In the genomic region with DNA sequence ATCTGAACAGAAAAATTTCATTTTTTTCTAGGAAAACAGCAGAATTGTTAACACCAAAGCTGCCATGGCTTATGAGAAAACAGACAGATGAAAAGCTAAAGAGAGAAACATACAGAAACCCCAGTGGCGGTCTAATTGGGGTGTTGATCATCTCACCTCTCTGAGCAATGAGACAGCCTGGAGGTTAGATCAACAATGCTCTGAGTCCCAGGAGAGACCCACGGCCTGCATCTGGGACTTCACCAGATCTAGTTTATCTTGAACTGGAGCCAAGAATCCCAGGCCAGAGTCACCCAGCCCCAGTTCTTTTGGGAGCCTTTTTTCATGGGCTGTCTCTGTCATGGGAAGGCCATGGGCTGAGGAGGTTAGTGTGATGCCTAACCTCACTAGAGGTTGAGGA, we compare ENCODE assay signal across 24 cellular contexts. TPM values are rescaled to one million over a fixed set of nuclear protein-coding genes. Genes with fewer than 3 reads are reported as not detected.
"Had no signal": no experiment of that assay in that cellular context is flagged by ENCODE, and none has a peak within 500 bp of the region (broad histone marks: within the 10 kb centered on the region; RNA-seq: fewer than 3 reads in every experiment).

No MANE protein-coding gene starts in this region.

- FAIRE-seq: bronchial epithelial cell, keratinocyte had no signal

- H3K36me3 Mint-ChIP-seq: activated naive CD8-positive, alpha-beta T cell treated with anti-CD3 and anti-CD28 coated beads, Interleukin-2, amount 10 ng/mL, durations not matched to agents 7 days and 5 days; natural killer cell treated with Interleukin-12 subunit alpha and Interleukin-12 subunit beta and Interleukin-15 and Interleukin-18, amount 100 ng/mL, for 72 hours had no signal

- H3K4me1 Mint-ChIP-seq: activated B cell treated with CpG ODN at 0.5 μM for 24 hours; activated CD4-positive, alpha-beta T cell treated with anti-CD3 and anti-CD28 coated beads, Interleukin-2, amount 10 ng/mL, durations not matched to agents 24 days and 14 days; activated naive CD8-positive, alpha-beta T cell treated with anti-CD3 and anti-CD28 coated beads, Interleukin-2, amount 10 ng/mL, durations not matched to agents 7 days and 5 days; endodermal cell had no signal

- H3K9me3 Mint-ChIP-seq: activated B cell treated with CpG ODN at 0.5 μM for 24 hours; activated CD4-positive, alpha-beta T cell treated with anti-CD3 and anti-CD28 coated beads, Interleukin-2, amount 10 ng/mL, durations not matched to agents 24 days and 14 days; natural killer cell treated with Interleukin-12 subunit alpha and Interleukin-12 subunit beta and Interleukin-15 and Interleukin-18, amount 100 ng/mL, for 72 hours had no signal

- DNase-seq: activated B cell treated with CpG ODN at 0.5 μM for 24 hours; activated CD4-positive, alpha-beta T cell treated with anti-CD3 and anti-CD28 coated beads, Interleukin-2, amount 10 ng/mL, durations not matched to agents 24 days and 14 days; activated CD8-positive, alpha-beta memory T cell treated with anti-CD3 and anti-CD28 coated beads, Interleukin-2, amount 50 U/mL, for 48 hours; activated gamma-delta T cell treated with Interleukin-2 at 50 U/mL for 16 hours; activated naive CD8-positive, alpha-beta T cell treated with anti-CD3 and anti-CD28 coated beads, Interleukin-2, amount 10 ng/mL, durations not matched to agents 7 days and 5 days; dorsolateral prefrontal cortex; endodermal cell; hippocampal formation; left ventricle myocardium superior; mesendoderm; nucleus accumbens; stimulated activated CD4-positive, alpha-beta T cell treated with anti-CD3 and anti-CD28 coated beads, Interleukin-4, amount 100 ng/mL, for 4 hours; stimulated activated CD8-positive, alpha-beta memory T cell treated with anti-CD3 and anti-CD28 coated beads, Interleukin-4, amount 100 ng/mL, for 48 hours; stimulated activated naive CD4-positive, alpha-beta T cell treated with Interleukin-2 at 50 U/mL for 16 hours; substantia nigra; T-helper 17 cell had no signal

- H3K4me3 Mint-ChIP-seq: activated B cell treated with CpG ODN at 0.5 μM for 24 hours; activated CD4-positive, alpha-beta T cell treated with anti-CD3 and anti-CD28 coated beads, Interleukin-2, amount 10 ng/mL, durations not matched to agents 24 days and 14 days; activated naive CD8-positive, alpha-beta T cell treated with anti-CD3 and anti-CD28 coated beads, Interleukin-2, amount 10 ng/mL, durations not matched to agents 7 days and 5 days; endodermal cell; natural killer cell treated with Interleukin-12 subunit alpha and Interleukin-12 subunit beta and Interleukin-15 and Interleukin-18, amount 100 ng/mL, for 72 hours; T-helper 17 cell had no signal

- H3K27ac Mint-ChIP-seq: activated B cell treated with CpG ODN at 0.5 μM for 24 hours; activated CD4-positive, alpha-beta T cell treated with anti-CD3 and anti-CD28 coated beads, Interleukin-2, amount 10 ng/mL, durations not matched to agents 24 days and 14 days; activated naive CD8-positive, alpha-beta T cell treated with anti-CD3 and anti-CD28 coated beads, Interleukin-2, amount 10 ng/mL, durations not matched to agents 7 days and 5 days; endodermal cell; natural killer cell treated with Interleukin-12 subunit alpha and Interleukin-12 subunit beta and Interleukin-15 and Interleukin-18, amount 100 ng/mL, for 72 hours; T-helper 17 cell had no signal

- ATAC-seq: left ventricle myocardium superior; natural killer cell treated with Interleukin-12 subunit alpha and Interleukin-12 subunit beta and Interleukin-15 and Interleukin-18, amount 100 ng/mL, for 72 hours; T-helper 17 cell had no signal

- H3K4me3 ChIP-seq: dorsolateral prefrontal cortex, right atrium auricular region, smooth muscle cell, tibial nerve, vagina had no signal

RNA-seq across cellular contexts. Expression of a gene that starts 3.5 kb away (rescaled TPM):
- total RNA-seq: activated B cell treated with CpG ODN at 0.5 μM for 24 hours; activated CD4-positive, alpha-beta T cell treated with anti-CD3 and anti-CD28 coated beads, Interleukin-2, amount 10 ng/mL, durations not matched to agents 24 days and 14 days; activated naive CD8-positive, alpha-beta T cell treated with anti-CD3 and anti-CD28 coated beads, Interleukin-2, amount 10 ng/mL, durations not matched to agents 7 days and 5 days; epithelial cell of proximal tubule; natural killer cell treated with Interleukin-12 subunit alpha and Interleukin-12 subunit beta and Interleukin-15 and Interleukin-18, amount 100 ng/mL, for 72 hours had no signal
